In genomic region chr11:131070365-131070764, GRCh38 we compare ENCODE assay signal across 27 cellular contexts.
"Had no signal": no experiment of that assay in that cellular context is flagged by ENCODE, and none has a peak within 500 bp of the region (broad histone marks: within the 10 kb centered on the region; RNA-seq: fewer than 3 reads in every experiment).

No MANE protein-coding gene starts in this region.

- H3K4me1 ChIP-seq: adrenal gland, foreskin keratinocyte, parathyroid adenoma, psoas muscle, right atrium auricular region, spleen, tibial nerve had no signal

- H3K27ac Mint-ChIP-seq: activated naive CD8-positive, alpha-beta T cell treated with anti-CD3 and anti-CD28 coated beads for 36 hours; activated T-cell treated with anti-CD3 and anti-CD28 coated beads, Interleukin-2, amount 50 U/mL, for 72 hours; brain; effector memory CD8-positive, alpha-beta T cell; mesothelial cell of epicardium; naive B cell; T-helper 2 cell treated with Interferon-gamma antibody and Interleukin-4, amounts not matched to agents 5 μg/mL and 100 μg/mL, for 36 hours had no signal

- H3K27me3 ChIP-seq: foreskin keratinocyte, right atrium auricular region, tibial nerve had no signal

- H3K4me3 Mint-ChIP-seq: activated naive CD8-positive, alpha-beta T cell treated with anti-CD3 and anti-CD28 coated beads for 36 hours; activated T-cell treated with anti-CD3 and anti-CD28 coated beads, Interleukin-2, amount 50 U/mL, for 72 hours; brain; effector memory CD8-positive, alpha-beta T cell; mesothelial cell of epicardium; naive B cell; T-helper 2 cell treated with Interferon-gamma antibody and Interleukin-4, amounts not matched to agents 5 μg/mL and 100 μg/mL, for 36 hours had no signal

- H3K9ac ChIP-seq: parathyroid adenoma had no signal

- H3K4me3 ChIP-seq: adrenal gland, psoas muscle, right atrium auricular region, spleen, tibial nerve had no signal

- H2AFZ ChIP-seq: parathyroid adenoma had no signal

- FAIRE-seq: endothelial cell of umbilical vein, keratinocyte had no signal

- H3K36me3 ChIP-seq: adrenal gland, right atrium auricular region, spleen, tibial nerve had no signal

- H3K36me3 Mint-ChIP-seq: activated naive CD8-positive, alpha-beta T cell treated with anti-CD3 and anti-CD28 coated beads for 36 hours; brain; mesothelial cell of epicardium; naive B cell had no signal

- H3K9me3 ChIP-seq: adrenal gland, psoas muscle, right atrium auricular region, spleen, tibial nerve had no signal

- H3K79me2 ChIP-seq: parathyroid adenoma had no signal

- DNase-seq: activated CD4-positive, alpha-beta T cell treated with anti-CD3 and anti-CD28 coated beads for 4 hours; activated CD4-positive, alpha-beta T cell treated with anti-CD3 and anti-CD28 coated beads, Interleukin-2, amount 50 U/mL, for 4 hours; activated naive CD4-positive, alpha-beta T cell; activated naive CD8-positive, alpha-beta T cell treated with anti-CD3 and anti-CD28 coated beads for 36 hours; activated T-cell treated with anti-CD3 and anti-CD28 coated beads for 4 hours; activated T-cell treated with anti-CD3 and anti-CD28 coated beads, Interleukin-2, amount 50 U/mL, for 72 hours; adrenal gland; aorta; cortex of kidney; effector memory CD8-positive, alpha-beta T cell; foreskin keratinocyte; left cardiac atrium; mammary epithelial cell; naive B cell; nucleus accumbens; psoas muscle; spleen; stimulated activated naive CD4-positive, alpha-beta T cell treated with Interleukin-2 at 50 U/mL for 16 hours; T-helper 1 cell had no signal

- H3K4me1 Mint-ChIP-seq: activated naive CD8-positive, alpha-beta T cell treated with anti-CD3 and anti-CD28 coated beads for 36 hours; mesothelial cell of epicardium; naive B cell had no signal

- H3K27ac ChIP-seq: adrenal gland, foreskin keratinocyte, parathyroid adenoma, psoas muscle, right atrium auricular region, spleen, tibial nerve had no signal

- H3K9me3 Mint-ChIP-seq: activated naive CD8-positive, alpha-beta T cell treated with anti-CD3 and anti-CD28 coated beads for 36 hours; activated T-cell treated with anti-CD3 and anti-CD28 coated beads, Interleukin-2, amount 50 U/mL, for 72 hours; mesothelial cell of epicardium; T-helper 2 cell treated with Interferon-gamma antibody and Interleukin-4, amounts not matched to agents 5 μg/mL and 100 μg/mL, for 36 hours had no signal
